In genomic region chr11:35675901-35676610, GRCh38 we compare ENCODE assay signal across 10 cellular contexts. TPM values are rescaled to one million over a fixed set of nuclear protein-coding genes. Genes with fewer than 3 reads are reported as not detected.
DNase-seq lines count a peak whose midpoint lies in the region; ATAC-seq and TF ChIP-seq lines count a peak whose summit lies in the region.
"Had no signal": no experiment of that assay in that cellular context is flagged by ENCODE, and none has a peak within 500 bp of the region (broad histone marks: within the 10 kb centered on the region; RNA-seq: fewer than 3 reads in every experiment).

No MANE protein-coding gene starts in this region.

- H3K4me3 ChIP-seq in right atrium auricular region (no peak overlapping the region), fibroblast of pulmonary artery (replicated peaks; ENCODE audit: low read depth, low read length) (no peak overlapping the region)
- H3K4me3 ChIP-seq: body of pancreas had no signal

- H3K4me1 ChIP-seq in right atrium auricular region, result peaks cover 0 to 35% of the 10 kb centered on the region in 2 donors

- H3K9me3 ChIP-seq in right atrium auricular region, result no peaks in the 10 kb centered on the region
- H3K9me3 ChIP-seq: body of pancreas had no signal

- DNase-seq in Right ventricle myocardium inferior (ENCODE audit: missing footprints) (no peak), right atrium auricular region (ENCODE audit: low spot score) (no peak), HT-29 (ENCODE audit: low spot score) (peak; percentile 1), fibroblast of pulmonary artery (ENCODE audit: low read depth) (peak; percentile 36), superior temporal gyrus (ENCODE audit: extremely low spot score) (peak; percentile 78), SIG-M5 (lab: John Stamatoyannopoulos, UW) (no peak)
- DNase-seq: body of pancreas had no signal

- intact Hi-C loops in Right ventricle myocardium inferior (cut with DNase I), result no loop called here

- peak; percentile 50 for ATAC-seq in Right ventricle myocardium inferior
- ATAC-seq in HG02981 (IDR thresholded peaks at IDR 0.05; ENCODE audit: unreplicated experiment), result no peak
- ATAC-seq in GM18873 (IDR thresholded peaks at IDR 0.05; ENCODE audit: low FRiP score, unreplicated experiment), result no peak
- ATAC-seq: body of pancreas had no signal

- no peaks in the 10 kb centered on the region for H3K27me3 ChIP-seq in right atrium auricular region
- H3K27me3 ChIP-seq: body of pancreas had no signal

- TF ChIP-seq CTCF in right atrium auricular region (IDR thresholded peaks at IDR 0.05) (no peak), fibroblast of pulmonary artery (IDR thresholded peaks at IDR 0.05; ENCODE audit: low read length, missing control alignments) (no peak)

- peak overlapping the region in 1 of 2 donors; percentile 19 for H3K27ac ChIP-seq in right atrium auricular region

- H3K36me3 ChIP-seq in right atrium auricular region, result no peaks in the 10 kb centered on the region

RNA-seq across cellular contexts. Expression of gene TRIM44, which starts 13.5 kb away (rescaled TPM):
- total RNA-seq in Right ventricle myocardium inferior (39.9 TPM), right atrium auricular region (10 to 100 TPM; 22.1 to 35.4 TPM)
- 32.2 and 58.2 TPM in 2 replicates for total RNA-seq in HT-29 (2014; rRNA removed; shearing (Covaris generic))

RNA-seq across cellular contexts. Expression of gene FJX1, which starts 57.8 kb away (rescaled TPM):
- total RNA-seq in Right ventricle myocardium inferior (0.54 TPM), right atrium auricular region (1 to 10 TPM; 1.9 to 3.9 TPM)
- total RNA-seq in HT-29 (2014; rRNA removed; shearing (Covaris generic)), result 6.1 and 7.5 TPM in 2 replicates
- total RNA-seq: mononuclear cell had no signal

Comparison
In these comparisons a context has a peak if more than half of its experiments do, and no peak if none do; other contexts are left out.
1. DNase-seq: peak in HT-29 (single experiment), fibroblast of pulmonary artery (single experiment) and superior temporal gyrus (single experiment); none in Right ventricle myocardium inferior (single experiment), right atrium auricular region (single experiment) and SIG-M5 (single experiment).